Comparison of ENCODE assay signal across 8 cellular contexts in genomic region chr3:58217209-58217811, GRCh38. TPM values are rescaled to one million over a fixed set of nuclear protein-coding genes. Genes with fewer than 3 reads are reported as not detected.
DNase-seq lines count a peak whose midpoint lies in the region; ATAC-seq and TF ChIP-seq lines count a peak whose summit lies in the region.

No MANE protein-coding gene starts in this region.

- H3K27ac ChIP-seq in AG04450 (ENCODE audit: low read depth, low read length) (no peak overlapping the region), gastroesophageal sphincter (no peak overlapping the region), ovary (no peak overlapping the region), uterus (peak overlapping the region in 1 of 2 donors; percentile 18)

- no peaks in the 10 kb centered on the region for H3K36me3 ChIP-seq in gastroesophageal sphincter
- no peaks in the 10 kb centered on the region for H3K36me3 ChIP-seq in ovary
- H3K36me3 ChIP-seq in uterus = no peaks in the 10 kb centered on the region

- intact Hi-C loops in activated naive CD4-positive, alpha-beta T cell treated with anti-CD3 and anti-CD28 coated beads for 36 hours (cut with micrococcal nuclease) = loop anchor here (1.0 to 2.0 kb wide), 5 partner anchors 30 to 255 kb away; partner anchors contain the start of genes FLNB, HTD2 and RPP14
- intact Hi-C loops in ovary (cut with DNase I) (no loop called here), uterus (cut with DNase I; ENCODE audit: low total_unique reads) (no loop called here)

- 20 to 25% methylated on average over 5 to 8 of the region's 15 CpGs for WGBS in gastroesophageal sphincter (ENCODE audit: low coverage in 1 of 2), 2 donors
- 36 to 41% (median 37%) methylated on average over 15 of the region's 15 CpGs for WGBS in ovary, 3 donors

- H3K27ac Mint-ChIP-seq in activated naive CD4-positive, alpha-beta T cell treated with anti-CD3 and anti-CD28 coated beads for 36 hours = no peak overlapping the region

- H3K27me3 Mint-ChIP-seq in activated naive CD4-positive, alpha-beta T cell treated with anti-CD3 and anti-CD28 coated beads for 36 hours (ENCODE audit: low read depth) = no peaks in the 10 kb centered on the region

- no peaks in the 10 kb centered on the region for H3K36me3 Mint-ChIP-seq in activated naive CD4-positive, alpha-beta T cell treated with anti-CD3 and anti-CD28 coated beads for 36 hours (ENCODE audit: low read depth)

- no peak overlapping the region for H3K4me3 Mint-ChIP-seq in activated naive CD4-positive, alpha-beta T cell treated with anti-CD3 and anti-CD28 coated beads for 36 hours

- CTCF ChIA-PET in AG04450 (lab: Charles Lee) = interaction anchor here (0.6 to 4.2 kb wide), 30 partner anchors 8 to 1142 kb away, joined by 3 to 60 read pairs (median 4); partner anchors contain the start of genes HTD2 and RPP14
- CTCF ChIA-PET in activated naive CD4-positive, alpha-beta T cell treated with anti-CD3 and anti-CD28 coated beads for 36 hours (lab: Charles Lee) = interaction anchor here (0.6 to 10.3 kb wide), 29 partner anchors 8 to 884 kb away, joined by 3 to 165 read pairs (median 4); partner anchors contain the start of genes FLNB, HTD2 and RPP14

- TF ChIP-seq CTCF in AG04450 (IDR thresholded peaks at IDR 0.05; ENCODE audit: low read depth, low read length) = peak; percentile 86
- peak; percentile 55 to 78 (median 68) for TF ChIP-seq CTCF in gastroesophageal sphincter (IDR thresholded peaks at IDR 0.05)
- peak; percentile 49 to 65 (median 59) for TF ChIP-seq CTCF in ovary (IDR thresholded peaks at IDR 0.05)
- TF ChIP-seq CTCF in uterus (IDR thresholded peaks at IDR 0.05) = peak; percentile 61 to 73 (median 67)

- peak; percentile 50 for ATAC-seq in GM18498 (IDR thresholded peaks at IDR 0.05; ENCODE audit: unreplicated experiment)
- peak; percentile 78 for ATAC-seq in gastroesophageal sphincter

- H3K4me1 ChIP-seq in gastroesophageal sphincter (peaks cover 0 to 12% (median 0%) of the 10 kb centered on the region in 3 donors), ovary (ENCODE audit: insufficient read depth) (peaks cover 2% of the 10 kb centered on the region), uterus (peaks cover 0 to 5% of the 10 kb centered on the region in 2 donors)

- H3K4me1 Mint-ChIP-seq in activated naive CD4-positive, alpha-beta T cell treated with anti-CD3 and anti-CD28 coated beads for 36 hours (ENCODE audit: low read depth) = peaks cover 33% of the 10 kb centered on the region

- no peaks in the 10 kb centered on the region for H3K9me3 Mint-ChIP-seq in activated naive CD4-positive, alpha-beta T cell treated with anti-CD3 and anti-CD28 coated beads for 36 hours

- TF ChIP-seq EP300 in gastroesophageal sphincter (IDR thresholded peaks at IDR 0.05) (no peak), ovary (IDR thresholded peaks at IDR 0.05) (no peak)

- peaks cover 6% of the 10 kb centered on the region for H3K9me3 ChIP-seq in AG04450 (ENCODE audit: control insufficient read depth, insufficient read depth, low read length)
- H3K9me3 ChIP-seq in gastroesophageal sphincter = no peaks in the 10 kb centered on the region
- no peaks in the 10 kb centered on the region for H3K9me3 ChIP-seq in ovary
- H3K9me3 ChIP-seq in uterus = no peaks in the 10 kb centered on the region

- H3K27me3 ChIP-seq in AG04450 (ENCODE audit: control insufficient read depth, insufficient read depth, low read length) (peaks cover 20% of the 10 kb centered on the region), gastroesophageal sphincter (no peaks in the 10 kb centered on the region), ovary (no peaks in the 10 kb centered on the region), uterus (no peaks in the 10 kb centered on the region)

- H3K4me3 ChIP-seq in AG04450 (ENCODE audit: low read depth, low read length) = no peak overlapping the region
- no peak overlapping the region for H3K4me3 ChIP-seq in gastroesophageal sphincter
- no peak overlapping the region for H3K4me3 ChIP-seq in ovary
- no peak overlapping the region for H3K4me3 ChIP-seq in uterus

- POLR2A ChIA-PET in AG04450 (lab: Yijun Ruan, JAX) = no interaction called here

- TF ChIP-seq POLR2A in gastroesophageal sphincter (IDR thresholded peaks at IDR 0.05) = no peak
- no peak for TF ChIP-seq POLR2A in ovary (IDR thresholded peaks at IDR 0.05)
- no peak for TF ChIP-seq POLR2A in uterus (IDR thresholded peaks at IDR 0.05)

- DNase-seq in AG04450 (ENCODE audit: low read depth, low spot score) (no peak), HT1080 (ENCODE audit: low read depth) (peak; percentile 69), SHP77 (lab: John Stamatoyannopoulos, UW) (peak; percentile 84 to 85), ovary (peak; percentile 36 to 61 (median 60)), uterus (peak; percentile 44 to 58)
- peak; percentile 73 for DNase-seq in activated naive CD4-positive, alpha-beta T cell treated with anti-CD3 and anti-CD28 coated beads for 36 hours

RNA-seq across cellular contexts. Expression of gene DNASE1L3, which starts 6.5 kb away (rescaled TPM):
- polyA plus RNA-seq in AG04450 (2011; rRNA removed) (not detected in 2 replicates), ovary (10 to 100 TPM in 1 of 2 donors, under 1 TPM in 1; 0.61 to 10.3 TPM)
- polyA minus RNA-seq in AG04450 (2011; rRNA and poly(A)+ RNA removed) = not detected in 2 replicates
- total RNA-seq in HT1080 (2014; rRNA removed; shearing (Covaris generic)) = not detected in 2 replicates
- polyA plus RNA-seq in HT1080 (2015; cell fraction: cytosol; rRNA removed) = not detected in 2 replicates
- polyA plus RNA-seq in HT1080 (2015; cell fraction: nucleus; rRNA removed) = not detected in 2 replicates
- not detected for total RNA-seq in activated naive CD4-positive, alpha-beta T cell treated with anti-CD3 and anti-CD28 coated beads for 36 hours
- total RNA-seq in gastroesophageal sphincter (1 to 10 TPM in 2 of 4 donors, under 1 TPM in 1, not detected in 1; 0.58 to 2.4 (median 1.3) TPM), ovary (1 to 10 TPM in 1 of 7 donors, under 1 TPM in 4, not detected in 2; 0.48 to 1.8 (median 0.65) TPM), uterus (1 to 10 TPM in 3 of 4 donors, under 1 TPM in 1; 0.77 to 3.2 (median 2.4) TPM)

RNA-seq across cellular contexts. Expression of gene ABHD6, which starts 20.3 kb away (rescaled TPM):
- polyA plus RNA-seq in AG04450 (2011; rRNA removed) (8.4 and 9.7 TPM in 2 replicates), ovary (10 to 100 TPM in 1 of 2 donors, 1 to 10 TPM in 1; 4.8 to 36.6 TPM)
- 13.6 and 14.6 TPM in 2 replicates for polyA minus RNA-seq in AG04450 (2011; rRNA and poly(A)+ RNA removed)
- 11.4 and 13.9 TPM in 2 replicates for total RNA-seq in HT1080 (2014; rRNA removed; shearing (Covaris generic))
- polyA plus RNA-seq in HT1080 (2015; cell fraction: cytosol; rRNA removed) = 6.6 and 7.3 TPM in 2 replicates
- 4.2 and 4.4 TPM in 2 replicates for polyA plus RNA-seq in HT1080 (2015; cell fraction: nucleus; rRNA removed)
- 1 to 10 TPM; 1.1 to 1.6 TPM for total RNA-seq in activated naive CD4-positive, alpha-beta T cell treated with anti-CD3 and anti-CD28 coated beads for 36 hours
- total RNA-seq in gastroesophageal sphincter (10 to 100 TPM in 3 of 4 donors, 1 to 10 TPM in 1; 6.5 to 27.1 (median 17.6) TPM), ovary (10 to 100 TPM in 4 of 7 donors, 1 to 10 TPM in 3; 8.2 to 11.3 (median 10.5) TPM), uterus (10 to 100 TPM in 3 of 4 donors, 1 to 10 TPM in 1; 6.7 to 20.6 (median 15.8) TPM)
